ENCODE assay signal across 10 cellular contexts in the genomic region with DNA sequence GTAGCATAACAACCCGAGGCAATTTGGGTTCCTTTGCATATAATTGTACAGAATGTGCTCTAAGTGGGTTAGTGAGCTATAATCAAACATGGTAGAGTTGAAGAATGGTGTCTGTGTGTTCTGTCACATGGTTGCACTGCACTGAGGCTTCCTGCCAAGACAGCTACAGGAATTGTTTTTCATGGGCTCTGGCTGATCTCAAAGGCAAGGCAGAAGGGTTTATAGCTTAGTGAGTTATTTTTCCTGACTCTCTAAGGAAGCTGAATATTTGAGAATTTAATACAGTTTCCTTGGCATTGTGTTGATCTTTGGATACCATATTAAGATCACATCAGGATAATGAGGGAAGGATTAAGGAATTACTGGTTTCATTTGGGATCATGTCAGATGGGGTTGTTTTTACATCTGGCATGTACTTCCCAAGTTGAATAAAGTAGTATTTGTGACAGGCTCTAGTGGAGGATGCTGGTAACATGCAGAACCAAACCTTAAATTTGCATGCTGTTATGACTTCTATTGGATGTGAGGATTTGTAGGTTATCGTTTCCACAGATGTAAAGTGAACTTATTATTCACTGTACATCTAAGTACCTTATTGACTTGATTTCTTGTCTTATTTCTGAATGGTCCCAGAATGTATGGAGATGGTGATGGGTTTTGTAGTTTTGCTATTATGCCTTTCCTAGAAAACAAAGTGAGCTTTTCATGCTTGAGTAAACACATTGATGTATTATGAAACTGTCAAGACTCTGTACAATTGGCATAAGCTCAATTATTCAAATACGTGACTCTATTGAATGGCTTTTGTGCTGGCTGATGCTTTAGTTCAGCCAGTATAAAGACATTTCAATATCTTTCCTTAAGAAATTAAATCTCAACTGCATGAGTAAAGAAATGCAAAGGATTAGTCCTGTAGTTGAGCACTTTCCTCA. TPM values are rescaled to one million over a fixed set of nuclear protein-coding genes. Genes with fewer than 3 reads are reported as not detected.
DNase-seq lines count a peak whose midpoint lies in the region; ATAC-seq and TF ChIP-seq lines count a peak whose summit lies in the region.
"Had no signal": no experiment of that assay in that cellular context is flagged by ENCODE, and none has a peak within 500 bp of the region (broad histone marks: within the 10 kb centered on the region; RNA-seq: fewer than 3 reads in every experiment).

No MANE protein-coding gene starts in this region.

- H3K4me1 ChIP-seq in HEK293 (ENCODE audit: control insufficient read depth, insufficient read depth, low read length) (peaks cover 21% of the 10 kb centered on the region), prostate gland (replicated peaks) (no peaks in the 10 kb centered on the region)

- TF ChIP-seq POLR2A in prostate gland (IDR thresholded peaks at IDR 0.05), result no peak

- no peaks in the 10 kb centered on the region for H3K9me3 ChIP-seq in HEK293 (ENCODE audit: control insufficient read depth, insufficient read depth, low read depth, low read length)
- no peaks in the 10 kb centered on the region for H3K9me3 ChIP-seq in prostate gland

- CTCF ChIA-PET in HEK293 (lab: Yijun Ruan, JAX), result interaction anchor here (0.6 kb wide), 2 partner anchors 119 to 345 kb away, joined by 3 to 4 read pairs; no protein-coding TSS in a partner anchor

- TF ChIP-seq CTCF in HEK293 (tag by site-specific recombination; IDR thresholded peaks at IDR 0.05) (no peak), fibroblast of pulmonary artery (IDR thresholded peaks at IDR 0.05; ENCODE audit: low read length, missing control alignments) (no peak), prostate gland (IDR thresholded peaks at IDR 0.05) (no peak), brain microvascular endothelial cell (IDR thresholded peaks at IDR 0.05; ENCODE audit: low read depth, low read length, missing control alignments) (no peak)

- H3K4me3 ChIP-seq in HEK293 (ENCODE audit: low read depth, low read length), result no peak overlapping the region
- H3K4me3 ChIP-seq in fibroblast of pulmonary artery (replicated peaks; ENCODE audit: low read depth, low read length), result no peak overlapping the region
- no peak overlapping the region for H3K4me3 ChIP-seq in prostate gland
- no peak overlapping the region for H3K4me3 ChIP-seq in brain microvascular endothelial cell (ENCODE audit: low read depth, low read length)
- H3K4me3 ChIP-seq: thoracic aorta had no signal

- in situ Hi-C loops in brain microvascular endothelial cell (cut with HindIII; ENCODE audit: low pct_ligation_motif_present, low sequenced_read_pairs), result no loop called here

- POLR2A ChIA-PET in HEK293 (lab: Yijun Ruan, JAX), result interaction anchor here (0.8 kb wide), 2 partner anchors 12 to 43 kb away, joined by 3 to 4 read pairs; a partner anchor contains a TSS

- intact Hi-C loops in prostate gland (cut with DNase I), result no loop called here

- WGBS in prostate gland, result 21% methylated on average over 3 of the region's 3 CpGs

- no peak for ATAC-seq in HG03442 (IDR thresholded peaks at IDR 0.05; ENCODE audit: unreplicated experiment)
- ATAC-seq in GM19324 (IDR thresholded peaks at IDR 0.05; ENCODE audit: low FRiP score, unreplicated experiment), result no peak
- ATAC-seq: activated CD4-positive, alpha-beta T cell treated with anti-CD3 and anti-CD28 coated beads for 36 hours had no signal

- peak; percentile 8 for DNase-seq in NCI-H345 treated with DMSO at 0.1 percent for 48 hours (lab: John Stamatoyannopoulos, UW; ENCODE audit: unreplicated experiment)
- peak; percentile 24 for DNase-seq in fibroblast of pulmonary artery (ENCODE audit: low read depth)
- peak; percentile 43 for DNase-seq in prostate gland (ENCODE audit: low spot score)
- no peak for DNase-seq in brain microvascular endothelial cell
- DNase-seq in central memory CD4-positive, alpha-beta T cell, result no peak
- DNase-seq: activated CD4-positive, alpha-beta T cell treated with anti-CD3 and anti-CD28 coated beads for 36 hours had no signal

- H3K27me3 ChIP-seq in prostate gland (replicated peaks; ENCODE audit: insufficient read depth) (no peaks in the 10 kb centered on the region), brain microvascular endothelial cell (replicated peaks) (no peaks in the 10 kb centered on the region)

- no peaks in the 10 kb centered on the region for H3K36me3 ChIP-seq in HEK293 (ENCODE audit: control insufficient read depth in 2 of 2, insufficient read depth in 1 of 2, low read length in 2 of 2)
- no peaks in the 10 kb centered on the region for H3K36me3 ChIP-seq in prostate gland
- H3K36me3 ChIP-seq in brain microvascular endothelial cell (replicated peaks), result no peaks in the 10 kb centered on the region
- H3K36me3 ChIP-seq: thoracic aorta had no signal

- H3K27ac ChIP-seq in HEK293 (ENCODE audit: extremely low read depth, low read depth, low read length) (no peak overlapping the region), prostate gland (no peak overlapping the region), brain microvascular endothelial cell (no peak overlapping the region)
- H3K27ac ChIP-seq: thoracic aorta had no signal

TF ChIP-seq in HEK293, 187 proteins besides CTCF, POLR2A, EP300 and RAD21:
- no peak for TF ChIP-seq ZNF211 (tag by site-specific recombination; IDR thresholded peaks at IDR 0.05; ENCODE audit: low read depth)
- no peak for TF ChIP-seq SALL2 (tag by site-specific recombination; IDR thresholded peaks at IDR 0.05; ENCODE audit: borderline replicate concordance)
- TF ChIP-seq GLIS1 (tag by site-specific recombination; IDR thresholded peaks at IDR 0.05), result no peak
- TF ChIP-seq, protein P1, sequence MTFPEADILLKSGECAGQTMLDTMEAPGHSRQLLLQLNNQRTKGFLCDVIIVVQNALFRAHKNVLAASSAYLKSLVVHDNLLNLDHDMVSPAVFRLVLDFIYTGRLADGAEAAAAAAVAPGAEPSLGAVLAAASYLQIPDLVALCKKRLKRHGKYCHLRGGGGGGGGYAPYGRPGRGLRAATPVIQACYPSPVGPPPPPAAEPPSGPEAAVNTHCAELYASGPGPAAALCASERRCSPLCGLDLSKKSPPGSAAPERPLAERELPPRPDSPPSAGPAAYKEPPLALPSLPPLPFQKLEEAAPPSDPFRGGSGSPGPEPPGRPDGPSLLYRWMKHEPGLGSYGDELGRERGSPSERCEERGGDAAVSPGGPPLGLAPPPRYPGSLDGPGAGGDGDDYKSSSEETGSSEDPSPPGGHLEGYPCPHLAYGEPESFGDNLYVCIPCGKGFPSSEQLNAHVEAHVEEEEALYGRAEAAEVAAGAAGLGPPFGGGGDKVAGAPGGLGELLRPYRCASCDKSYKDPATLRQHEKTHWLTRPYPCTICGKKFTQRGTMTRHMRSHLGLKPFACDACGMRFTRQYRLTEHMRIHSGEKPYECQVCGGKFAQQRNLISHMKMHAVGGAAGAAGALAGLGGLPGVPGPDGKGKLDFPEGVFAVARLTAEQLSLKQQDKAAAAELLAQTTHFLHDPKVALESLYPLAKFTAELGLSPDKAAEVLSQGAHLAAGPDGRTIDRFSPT (tag by site-specific recombination; IDR thresholded peaks at IDR 0.05), result no peak
- TF ChIP-seq ZIC2 (tag by site-specific recombination; IDR thresholded peaks at IDR 0.05), result no peak
- TF ChIP-seq ZBTB20 (tag by site-specific recombination; IDR thresholded peaks at IDR 0.05), result peak; percentile 63
- TF ChIP-seq ZNF843 (tag by site-specific recombination; IDR thresholded peaks at IDR 0.05), result no peak
- TF ChIP-seq, protein P2, sequence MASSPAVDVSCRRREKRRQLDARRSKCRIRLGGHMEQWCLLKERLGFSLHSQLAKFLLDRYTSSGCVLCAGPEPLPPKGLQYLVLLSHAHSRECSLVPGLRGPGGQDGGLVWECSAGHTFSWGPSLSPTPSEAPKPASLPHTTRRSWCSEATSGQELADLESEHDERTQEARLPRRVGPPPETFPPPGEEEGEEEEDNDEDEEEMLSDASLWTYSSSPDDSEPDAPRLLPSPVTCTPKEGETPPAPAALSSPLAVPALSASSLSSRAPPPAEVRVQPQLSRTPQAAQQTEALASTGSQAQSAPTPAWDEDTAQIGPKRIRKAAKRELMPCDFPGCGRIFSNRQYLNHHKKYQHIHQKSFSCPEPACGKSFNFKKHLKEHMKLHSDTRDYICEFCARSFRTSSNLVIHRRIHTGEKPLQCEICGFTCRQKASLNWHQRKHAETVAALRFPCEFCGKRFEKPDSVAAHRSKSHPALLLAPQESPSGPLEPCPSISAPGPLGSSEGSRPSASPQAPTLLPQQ (tag by site-specific recombination; IDR thresholded peaks at IDR 0.05), result no peak
- no peak for TF ChIP-seq ZNF585B (tag by site-specific recombination; IDR thresholded peaks at IDR 0.05)
- TF ChIP-seq, protein P3, sequence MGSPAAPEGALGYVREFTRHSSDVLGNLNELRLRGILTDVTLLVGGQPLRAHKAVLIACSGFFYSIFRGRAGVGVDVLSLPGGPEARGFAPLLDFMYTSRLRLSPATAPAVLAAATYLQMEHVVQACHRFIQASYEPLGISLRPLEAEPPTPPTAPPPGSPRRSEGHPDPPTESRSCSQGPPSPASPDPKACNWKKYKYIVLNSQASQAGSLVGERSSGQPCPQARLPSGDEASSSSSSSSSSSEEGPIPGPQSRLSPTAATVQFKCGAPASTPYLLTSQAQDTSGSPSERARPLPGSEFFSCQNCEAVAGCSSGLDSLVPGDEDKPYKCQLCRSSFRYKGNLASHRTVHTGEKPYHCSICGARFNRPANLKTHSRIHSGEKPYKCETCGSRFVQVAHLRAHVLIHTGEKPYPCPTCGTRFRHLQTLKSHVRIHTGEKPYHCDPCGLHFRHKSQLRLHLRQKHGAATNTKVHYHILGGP (tag by site-specific recombination; IDR thresholded peaks at IDR 0.05), result peak; percentile 71
- no peak for TF ChIP-seq ZNF658 (tag by site-specific recombination; IDR thresholded peaks at IDR 0.05)
- TF ChIP-seq MZF1 (tag by site-specific recombination; IDR thresholded peaks at IDR 0.05; ENCODE audit: borderline replicate concordance), result peak; percentile 13; the same call in 1 of the 2 replicates
- no peak for TF ChIP-seq ZNF660 (tag by site-specific recombination; IDR thresholded peaks at IDR 0.05)
- TF ChIP-seq IKZF3 (tag by site-specific recombination; IDR thresholded peaks at IDR 0.05), result peak; percentile 23; the same call in 1 of the 2 replicates

RNA-seq across cellular contexts. Expression of a gene that starts 43.3 kb away (rescaled TPM):
- 10 to 100 TPM; 25.0 to 25.6 TPM for total RNA-seq in prostate gland

Comparison
In these comparisons a context has a peak if more than half of its experiments do, and no peak if none do; other contexts are left out.
1. DNase-seq: peak in NCI-H345 treated with DMSO at 0.1 percent for 48 hours (single experiment), fibroblast of pulmonary artery (single experiment) and prostate gland (single experiment); none in brain microvascular endothelial cell (single experiment) and central memory CD4-positive, alpha-beta T cell (single experiment).